Comparison of ENCODE assay signal across 27 cellular contexts in the genomic region with DNA sequence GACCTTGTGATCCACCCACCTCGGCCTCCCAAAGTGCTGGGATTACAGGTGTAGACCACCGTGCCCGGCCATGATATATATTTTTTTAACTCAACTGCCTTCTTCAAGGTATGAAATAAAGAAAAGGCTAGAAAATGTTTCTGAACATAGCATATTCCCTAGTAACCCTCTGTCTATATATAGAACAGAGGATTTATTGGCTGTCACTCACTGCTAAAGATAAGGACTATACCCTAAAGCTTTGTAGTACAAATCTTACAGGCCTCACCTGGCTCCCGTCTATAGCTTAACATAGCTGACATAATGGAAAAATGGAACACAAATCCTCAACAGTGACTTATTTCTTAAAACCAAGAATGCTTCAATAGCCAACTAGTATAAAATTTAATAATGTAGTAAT.
"Had no signal": no experiment of that assay in that cellular context is flagged by ENCODE, and none has a peak within 500 bp of the region (broad histone marks: within the 10 kb centered on the region; RNA-seq: fewer than 3 reads in every experiment).

No MANE protein-coding gene starts in this region.

- DNase-seq: stimulated activated CD4-positive, alpha-beta T cell treated with anti-CD3 and anti-CD28 coated beads, Interleukin-2, amount 100 ng/mL, for 48 hours; stimulated activated CD4-positive, alpha-beta T cell treated with anti-CD3 and anti-CD28 coated beads, Interleukin-4, amount 100 ng/mL, for 1 hour; stimulated activated CD4-positive, alpha-beta T cell treated with anti-CD3 and anti-CD28 coated beads, Interleukin-4, amount 100 ng/mL, for 24 hours; stimulated activated CD4-positive, alpha-beta T cell treated with anti-CD3 and anti-CD28 coated beads, Interleukin-4, amount 100 ng/mL, for 4 hours; stimulated activated CD8-positive, alpha-beta memory T cell treated with anti-CD3 and anti-CD28 coated beads, Interleukin-4, amount 100 ng/mL, for 48 hours; stimulated activated naive B cell treated with anti-CD40 and anti-IgM and Interleukin-4, amounts not matched to agents 10 μg/mL and 1 μg/mL and 100 μg/mL, for 72 hours; stimulated activated naive CD4-positive, alpha-beta T cell; stimulated activated naive CD4-positive, alpha-beta T cell treated with Interleukin-2 at 50 U/mL for 16 hours; stimulated activated naive CD8-positive, alpha-beta T cell treated with anti-CD3 and anti-CD28 coated beads, Interleukin-15, amount 100 ng/mL, for 72 hours; stimulated activated naive CD8-positive, alpha-beta T cell treated with anti-CD3 and anti-CD28 coated beads, Interleukin-15, Interleukin-2, amounts not matched to agents 100 U/mL and 50 U/mL, for 24 hours; stomach; substantia nigra; testis; thyroid gland; tibial artery; transverse colon; trophoblast cell; upper lobe of left lung; upper lobe of right lung; uterus had no signal

- H3K36me3 ChIP-seq: suprapubic skin, thyroid gland, transverse colon, uterus had no signal

- H3K9me3 ChIP-seq: stomach, suprapubic skin, testis, thoracic aorta, thyroid gland, tibial artery, tibial nerve, transverse colon, upper lobe of left lung, upper lobe of right lung, uterus, vagina had no signal

- H3K27ac ChIP-seq: stomach, suprapubic skin, testis, thoracic aorta, thyroid gland, tibial artery, tibial nerve, transverse colon, upper lobe of left lung, upper lobe of right lung, uterus, vagina had no signal

- ATAC-seq: stimulated activated effector memory CD8-positive, alpha-beta T cell treated with anti-CD3 and anti-CD28 coated beads, Interleukin-12 subunit alpha, Interleukin-12 subunit beta, amount 100 ng/mL, for 72 hours; stimulated activated memory B cell treated with anti-CD40 and anti-IgM and Interleukin-4, amounts not matched to agents 10 μg/mL and 1 μg/mL and 100 μg/mL, for 72 hours; stimulated activated naive B cell treated with anti-CD40 and anti-IgM and Interleukin-4, amounts not matched to agents 10 μg/mL and 1 μg/mL and 100 μg/mL, for 72 hours; stimulated activated naive CD8-positive, alpha-beta T cell treated with anti-CD3 and anti-CD28 coated beads, Interleukin-15, amount 100 ng/mL, for 72 hours; stimulated activated naive CD8-positive, alpha-beta T cell treated with anti-CD3 and anti-CD28 coated beads, Interleukin-15, Interleukin-2, amounts not matched to agents 100 U/mL and 50 U/mL, for 24 hours; upper lobe of right lung had no signal

- H3K4me3 ChIP-seq: stomach, suprapubic skin, testis, thoracic aorta, thyroid gland, tibial artery, tibial nerve, transverse colon, upper lobe of left lung, upper lobe of right lung, uterus, vagina had no signal

- H3K27me3 ChIP-seq: stomach, suprapubic skin, testis, thyroid gland, tibial artery, tibial nerve, transverse colon, upper lobe of left lung, upper lobe of right lung, uterus, vagina had no signal

- FAIRE-seq: urothelium cell line had no signal

- H3K4me1 ChIP-seq: stomach, suprapubic skin, testis, thyroid gland, tibial artery, tibial nerve, transverse colon, upper lobe of left lung, upper lobe of right lung, uterus, vagina had no signal
